In the genomic region with DNA sequence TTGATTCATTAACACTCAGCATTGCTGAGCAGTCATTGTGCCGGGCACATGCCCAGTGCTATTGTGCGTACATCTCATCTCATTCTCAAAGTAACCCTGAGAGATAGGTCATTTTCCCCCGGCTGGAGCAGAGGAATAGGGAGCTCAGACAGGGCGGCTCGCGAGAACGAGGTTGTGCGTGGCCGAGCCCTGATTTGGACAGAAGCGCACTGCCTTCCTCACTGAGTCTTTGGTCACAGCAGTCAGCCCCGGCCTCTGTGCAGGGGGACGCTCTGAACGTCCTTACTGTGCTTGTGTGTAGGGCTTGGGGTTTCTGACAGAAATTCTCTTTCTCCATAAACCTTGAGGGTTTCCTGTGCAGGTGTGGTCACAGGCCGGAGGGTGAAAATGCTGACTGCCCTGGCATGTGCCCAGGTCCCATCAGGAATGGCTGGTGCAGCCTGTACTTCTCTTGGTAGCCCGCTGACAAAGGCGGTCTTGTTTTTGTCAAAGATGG, we compare ENCODE assay signal across 1 cellular context.
TF ChIP-seq lines count a peak whose summit lies in the region.

No MANE protein-coding gene starts in this region.

TF ChIP-seq in HepG2, 621 proteins besides CTCF, POLR2A, EP300 and RAD21:
- TF ChIP-seq, protein P1, sequence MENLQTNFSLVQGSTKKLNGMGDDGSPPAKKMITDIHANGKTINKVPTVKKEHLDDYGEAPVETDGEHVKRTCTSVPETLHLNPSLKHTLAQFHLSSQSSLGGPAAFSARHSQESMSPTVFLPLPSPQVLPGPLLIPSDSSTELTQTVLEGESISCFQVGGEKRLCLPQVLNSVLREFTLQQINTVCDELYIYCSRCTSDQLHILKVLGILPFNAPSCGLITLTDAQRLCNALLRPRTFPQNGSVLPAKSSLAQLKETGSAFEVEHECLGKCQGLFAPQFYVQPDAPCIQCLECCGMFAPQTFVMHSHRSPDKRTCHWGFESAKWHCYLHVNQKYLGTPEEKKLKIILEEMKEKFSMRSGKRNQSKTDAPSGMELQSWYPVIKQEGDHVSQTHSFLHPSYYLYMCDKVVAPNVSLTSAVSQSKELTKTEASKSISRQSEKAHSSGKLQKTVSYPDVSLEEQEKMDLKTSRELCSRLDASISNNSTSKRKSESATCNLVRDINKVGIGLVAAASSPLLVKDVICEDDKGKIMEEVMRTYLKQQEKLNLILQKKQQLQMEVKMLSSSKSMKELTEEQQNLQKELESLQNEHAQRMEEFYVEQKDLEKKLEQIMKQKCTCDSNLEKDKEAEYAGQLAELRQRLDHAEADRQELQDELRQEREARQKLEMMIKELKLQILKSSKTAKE (CRISPR knock-in tag; IDR thresholded peaks at IDR 0.05; ENCODE audit: borderline replicate concordance) = no peak
- TF ChIP-seq ZIK1 (CRISPR knock-in tag; IDR thresholded peaks at IDR 0.05; ENCODE audit: borderline replicate concordance, low read depth) = no peak
- no peak for TF ChIP-seq KAT2B (IDR thresholded peaks at IDR 0.05; ENCODE audit: borderline replicate concordance, low read depth, low read length)
- TF ChIP-seq RFX1 (IDR thresholded peaks at IDR 0.05) = no peak
- TF ChIP-seq CREB1 (IDR thresholded peaks at IDR 0.05) = no peak
- no peak for TF ChIP-seq CREB1 (CRISPR knock-in tag; IDR thresholded peaks at IDR 0.05)
- no peak for TF ChIP-seq ZNF605 (CRISPR knock-in tag; IDR thresholded peaks at IDR 0.05)
- TF ChIP-seq ZNF446 (CRISPR knock-in tag; IDR thresholded peaks at IDR 0.05) = no peak
- TF ChIP-seq KLF13 (CRISPR knock-in tag; IDR thresholded peaks at IDR 0.05) = no peak
- TF ChIP-seq NBN (conservative IDR thresholded peaks at IDR 0.05) = no peak
- TF ChIP-seq TARDBP (CRISPR knock-in tag; IDR thresholded peaks at IDR 0.05) = no peak
- TF ChIP-seq ZSCAN31 (CRISPR knock-in tag; IDR thresholded peaks at IDR 0.05; ENCODE audit: low read depth) = no peak
- no peak for TF ChIP-seq HOXA9 (CRISPR knock-in tag; IDR thresholded peaks at IDR 0.05; ENCODE audit: borderline replicate concordance)
